In genomic region chr3:169772951-169773816, GRCh38 we compare ENCODE assay signal across 1 cellular context.
TF ChIP-seq lines count a peak whose summit lies in the region.

Gene MYNN, plus strand, starts transcription at chr3:169773396. Its CDS starts 900 bp downstream, at chr3:169774296.

TF ChIP-seq in WTC11, 78 proteins besides CTCF, POLR2A, EP300 and RAD21 (continued from another document):
- TF ChIP-seq ZBTB21 (CRISPR knock-in tag; IDR thresholded peaks at IDR 0.05; ENCODE audit: borderline replicate concordance): peak; percentile 66; the same call in 1 of the 2 replicates
- TF ChIP-seq, protein P1, sequence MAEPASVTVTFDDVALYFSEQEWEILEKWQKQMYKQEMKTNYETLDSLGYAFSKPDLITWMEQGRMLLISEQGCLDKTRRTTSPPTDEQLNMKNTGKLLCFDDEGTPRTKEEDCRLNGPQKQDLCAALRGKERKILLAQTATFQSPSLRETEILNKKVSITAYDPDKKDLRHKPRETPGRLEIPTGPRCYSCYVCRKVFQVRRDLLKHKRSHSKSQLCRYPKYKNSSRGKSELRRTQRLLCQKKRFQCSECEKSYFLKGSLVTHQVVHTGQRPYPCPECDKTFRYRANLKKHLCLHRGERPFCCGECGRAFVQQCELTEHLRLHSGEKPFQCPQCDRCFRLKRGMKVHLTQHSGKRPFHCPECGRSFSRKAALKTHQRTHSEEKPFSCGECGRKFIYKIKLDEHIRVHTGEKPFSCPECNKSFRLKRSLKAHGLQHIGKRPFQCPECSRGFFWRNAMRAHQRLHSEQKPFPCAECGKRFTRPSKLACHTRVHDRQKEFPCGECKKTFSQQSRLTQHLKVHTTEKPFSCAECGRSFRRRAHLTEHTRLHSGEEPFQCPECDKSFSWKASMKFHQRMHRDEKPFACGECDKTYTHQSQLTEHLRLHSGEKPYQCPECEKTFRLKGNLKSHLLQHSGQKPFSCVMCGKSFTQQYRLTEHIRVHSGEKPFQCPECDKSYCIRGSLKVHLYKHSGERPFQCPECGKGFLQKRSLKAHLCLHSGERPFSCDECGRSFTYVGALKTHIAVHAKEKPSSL (CRISPR knock-in tag; conservative IDR thresholded peaks at IDR 0.05): no peak
- no peak for TF ChIP-seq CDX4 (CRISPR knock-in tag; IDR thresholded peaks at IDR 0.05; ENCODE audit: borderline replicate concordance)
- no peak for TF ChIP-seq MXD4 (CRISPR knock-in tag; IDR thresholded peaks at IDR 0.05; ENCODE audit: borderline replicate concordance)
- TF ChIP-seq, protein P2, sequence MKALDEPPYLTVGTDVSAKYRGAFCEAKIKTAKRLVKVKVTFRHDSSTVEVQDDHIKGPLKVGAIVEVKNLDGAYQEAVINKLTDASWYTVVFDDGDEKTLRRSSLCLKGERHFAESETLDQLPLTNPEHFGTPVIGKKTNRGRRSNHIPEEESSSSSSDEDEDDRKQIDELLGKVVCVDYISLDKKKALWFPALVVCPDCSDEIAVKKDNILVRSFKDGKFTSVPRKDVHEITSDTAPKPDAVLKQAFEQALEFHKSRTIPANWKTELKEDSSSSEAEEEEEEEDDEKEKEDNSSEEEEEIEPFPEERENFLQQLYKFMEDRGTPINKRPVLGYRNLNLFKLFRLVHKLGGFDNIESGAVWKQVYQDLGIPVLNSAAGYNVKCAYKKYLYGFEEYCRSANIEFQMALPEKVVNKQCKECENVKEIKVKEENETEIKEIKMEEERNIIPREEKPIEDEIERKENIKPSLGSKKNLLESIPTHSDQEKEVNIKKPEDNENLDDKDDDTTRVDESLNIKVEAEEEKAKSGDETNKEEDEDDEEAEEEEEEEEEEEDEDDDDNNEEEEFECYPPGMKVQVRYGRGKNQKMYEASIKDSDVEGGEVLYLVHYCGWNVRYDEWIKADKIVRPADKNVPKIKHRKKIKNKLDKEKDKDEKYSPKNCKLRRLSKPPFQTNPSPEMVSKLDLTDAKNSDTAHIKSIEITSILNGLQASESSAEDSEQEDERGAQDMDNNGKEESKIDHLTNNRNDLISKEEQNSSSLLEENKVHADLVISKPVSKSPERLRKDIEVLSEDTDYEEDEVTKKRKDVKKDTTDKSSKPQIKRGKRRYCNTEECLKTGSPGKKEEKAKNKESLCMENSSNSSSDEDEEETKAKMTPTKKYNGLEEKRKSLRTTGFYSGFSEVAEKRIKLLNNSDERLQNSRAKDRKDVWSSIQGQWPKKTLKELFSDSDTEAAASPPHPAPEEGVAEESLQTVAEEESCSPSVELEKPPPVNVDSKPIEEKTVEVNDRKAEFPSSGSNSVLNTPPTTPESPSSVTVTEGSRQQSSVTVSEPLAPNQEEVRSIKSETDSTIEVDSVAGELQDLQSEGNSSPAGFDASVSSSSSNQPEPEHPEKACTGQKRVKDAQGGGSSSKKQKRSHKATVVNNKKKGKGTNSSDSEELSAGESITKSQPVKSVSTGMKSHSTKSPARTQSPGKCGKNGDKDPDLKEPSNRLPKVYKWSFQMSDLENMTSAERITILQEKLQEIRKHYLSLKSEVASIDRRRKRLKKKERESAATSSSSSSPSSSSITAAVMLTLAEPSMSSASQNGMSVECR (CRISPR knock-in tag; IDR thresholded peaks at IDR 0.05; ENCODE audit: borderline replicate concordance): no peak; the same call in 1 of the 2 replicates
- TF ChIP-seq GABPB1 (CRISPR knock-in tag; IDR thresholded peaks at IDR 0.05): peak; percentile 64
- TF ChIP-seq, protein P3, sequence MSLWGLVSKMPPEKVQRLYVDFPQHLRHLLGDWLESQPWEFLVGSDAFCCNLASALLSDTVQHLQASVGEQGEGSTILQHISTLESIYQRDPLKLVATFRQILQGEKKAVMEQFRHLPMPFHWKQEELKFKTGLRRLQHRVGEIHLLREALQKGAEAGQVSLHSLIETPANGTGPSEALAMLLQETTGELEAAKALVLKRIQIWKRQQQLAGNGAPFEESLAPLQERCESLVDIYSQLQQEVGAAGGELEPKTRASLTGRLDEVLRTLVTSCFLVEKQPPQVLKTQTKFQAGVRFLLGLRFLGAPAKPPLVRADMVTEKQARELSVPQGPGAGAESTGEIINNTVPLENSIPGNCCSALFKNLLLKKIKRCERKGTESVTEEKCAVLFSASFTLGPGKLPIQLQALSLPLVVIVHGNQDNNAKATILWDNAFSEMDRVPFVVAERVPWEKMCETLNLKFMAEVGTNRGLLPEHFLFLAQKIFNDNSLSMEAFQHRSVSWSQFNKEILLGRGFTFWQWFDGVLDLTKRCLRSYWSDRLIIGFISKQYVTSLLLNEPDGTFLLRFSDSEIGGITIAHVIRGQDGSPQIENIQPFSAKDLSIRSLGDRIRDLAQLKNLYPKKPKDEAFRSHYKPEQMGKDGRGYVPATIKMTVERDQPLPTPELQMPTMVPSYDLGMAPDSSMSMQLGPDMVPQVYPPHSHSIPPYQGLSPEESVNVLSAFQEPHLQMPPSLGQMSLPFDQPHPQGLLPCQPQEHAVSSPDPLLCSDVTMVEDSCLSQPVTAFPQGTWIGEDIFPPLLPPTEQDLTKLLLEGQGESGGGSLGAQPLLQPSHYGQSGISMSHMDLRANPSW (CRISPR knock-in tag; conservative IDR thresholded peaks at IDR 0.05; ENCODE audit: low read depth): no peak
- TF ChIP-seq JAZF1 (CRISPR knock-in tag; IDR thresholded peaks at IDR 0.05): no peak
- no peak for TF ChIP-seq USF2 (CRISPR knock-in tag; IDR thresholded peaks at IDR 0.05)
- no peak for TF ChIP-seq ZNF281 (CRISPR knock-in tag; IDR thresholded peaks at IDR 0.05)
- no peak for TF ChIP-seq ZNF396 (CRISPR knock-in tag; IDR thresholded peaks at IDR 0.05; ENCODE audit: borderline replicate concordance)
- no peak for TF ChIP-seq NR2C2 (CRISPR knock-in tag; IDR thresholded peaks at IDR 0.05)
- TF ChIP-seq, protein P4, sequence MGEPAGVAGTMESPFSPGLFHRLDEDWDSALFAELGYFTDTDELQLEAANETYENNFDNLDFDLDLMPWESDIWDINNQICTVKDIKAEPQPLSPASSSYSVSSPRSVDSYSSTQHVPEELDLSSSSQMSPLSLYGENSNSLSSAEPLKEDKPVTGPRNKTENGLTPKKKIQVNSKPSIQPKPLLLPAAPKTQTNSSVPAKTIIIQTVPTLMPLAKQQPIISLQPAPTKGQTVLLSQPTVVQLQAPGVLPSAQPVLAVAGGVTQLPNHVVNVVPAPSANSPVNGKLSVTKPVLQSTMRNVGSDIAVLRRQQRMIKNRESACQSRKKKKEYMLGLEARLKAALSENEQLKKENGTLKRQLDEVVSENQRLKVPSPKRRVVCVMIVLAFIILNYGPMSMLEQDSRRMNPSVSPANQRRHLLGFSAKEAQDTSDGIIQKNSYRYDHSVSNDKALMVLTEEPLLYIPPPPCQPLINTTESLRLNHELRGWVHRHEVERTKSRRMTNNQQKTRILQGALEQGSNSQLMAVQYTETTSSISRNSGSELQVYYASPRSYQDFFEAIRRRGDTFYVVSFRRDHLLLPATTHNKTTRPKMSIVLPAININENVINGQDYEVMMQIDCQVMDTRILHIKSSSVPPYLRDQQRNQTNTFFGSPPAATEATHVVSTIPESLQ (CRISPR knock-in tag; IDR thresholded peaks at IDR 0.05): no peak
- no peak for TF ChIP-seq CREB1 (CRISPR knock-in tag; IDR thresholded peaks at IDR 0.05)
- no peak for TF ChIP-seq E2F1 (CRISPR knock-in tag; IDR thresholded peaks at IDR 0.05)
- no peak for TF ChIP-seq ZNF219 (CRISPR knock-in tag; IDR thresholded peaks at IDR 0.05; ENCODE audit: borderline replicate concordance)
- TF ChIP-seq, protein P5, sequence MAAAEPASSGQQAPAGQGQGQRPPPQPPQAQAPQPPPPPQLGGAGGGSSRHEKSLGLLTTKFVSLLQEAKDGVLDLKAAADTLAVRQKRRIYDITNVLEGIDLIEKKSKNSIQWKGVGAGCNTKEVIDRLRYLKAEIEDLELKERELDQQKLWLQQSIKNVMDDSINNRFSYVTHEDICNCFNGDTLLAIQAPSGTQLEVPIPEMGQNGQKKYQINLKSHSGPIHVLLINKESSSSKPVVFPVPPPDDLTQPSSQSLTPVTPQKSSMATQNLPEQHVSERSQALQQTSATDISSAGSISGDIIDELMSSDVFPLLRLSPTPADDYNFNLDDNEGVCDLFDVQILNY (CRISPR knock-in tag; IDR thresholded peaks at IDR 0.05): no peak
- no peak for TF ChIP-seq TP53 (CRISPR knock-in tag; IDR thresholded peaks at IDR 0.05)
- TF ChIP-seq, protein P6, sequence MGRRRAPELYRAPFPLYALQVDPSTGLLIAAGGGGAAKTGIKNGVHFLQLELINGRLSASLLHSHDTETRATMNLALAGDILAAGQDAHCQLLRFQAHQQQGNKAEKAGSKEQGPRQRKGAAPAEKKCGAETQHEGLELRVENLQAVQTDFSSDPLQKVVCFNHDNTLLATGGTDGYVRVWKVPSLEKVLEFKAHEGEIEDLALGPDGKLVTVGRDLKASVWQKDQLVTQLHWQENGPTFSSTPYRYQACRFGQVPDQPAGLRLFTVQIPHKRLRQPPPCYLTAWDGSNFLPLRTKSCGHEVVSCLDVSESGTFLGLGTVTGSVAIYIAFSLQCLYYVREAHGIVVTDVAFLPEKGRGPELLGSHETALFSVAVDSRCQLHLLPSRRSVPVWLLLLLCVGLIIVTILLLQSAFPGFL (CRISPR knock-in tag; IDR thresholded peaks at IDR 0.05; ENCODE audit: borderline replicate concordance): no peak
- peak; percentile 71; the same call in 1 of the 2 replicates for TF ChIP-seq FOXK1 (CRISPR knock-in tag; IDR thresholded peaks at IDR 0.05)
- no peak for TF ChIP-seq ZNF416 (CRISPR knock-in tag; IDR thresholded peaks at IDR 0.05)
- no peak for TF ChIP-seq ZNF263 (CRISPR knock-in tag; IDR thresholded peaks at IDR 0.05; ENCODE audit: low read depth)
- TF ChIP-seq NFYB (CRISPR knock-in tag; conservative IDR thresholded peaks at IDR 0.05; ENCODE audit: low read depth): no peak; the same call in 1 of the 2 replicates
